In genomic region chr12:110102255-110102654, GRCh38 we compare ENCODE assay signal across 1 cellular context.
TF ChIP-seq lines count a peak whose summit lies in the region.

No MANE protein-coding gene starts in this region.

TF ChIP-seq in GM23338, 12 proteins besides CTCF, POLR2A, EP300 and RAD21 (continued from another document):
- TF ChIP-seq REST (IDR thresholded peaks at IDR 0.05; ENCODE audit: unreplicated experiment) (no peak), POLR2AphosphoS5 (IDR thresholded peaks at IDR 0.05; ENCODE audit: low read depth) (no peak), CREB1 (CRISPR knock-in tag; IDR thresholded peaks at IDR 0.05; ENCODE audit: low read depth) (no peak), EZH2phosphoT487 (IDR thresholded peaks at IDR 0.05; ENCODE audit: unreplicated experiment) (no peak)
